Comparison of ENCODE assay signal across 8 cellular contexts in genomic region chr1:40363721-40364120, GRCh38. TPM values are rescaled to one million over a fixed set of nuclear protein-coding genes. Genes with fewer than 3 reads are reported as not detected.
DNase-seq lines count a peak whose midpoint lies in the region; ATAC-seq and TF ChIP-seq lines count a peak whose summit lies in the region.

No MANE protein-coding gene starts in this region.

- DNase-seq in foreskin keratinocyte: peak; percentile 61 to 72
- DNase-seq in activated CD8-positive, alpha-beta memory T cell treated with anti-CD3 and anti-CD28 coated beads for 24 hours: no peak
- no peak for DNase-seq in nephron progenitor cell
- DNase-seq in COR-L47 (lab: John Stamatoyannopoulos, UW): no peak
- DNase-seq in ecto neural progenitor cell (ENCODE audit: low spot score): no peak

- H3K27ac ChIP-seq in foreskin keratinocyte: no peak overlapping the region

- no peaks in the 10 kb centered on the region for H3K4me1 Mint-ChIP-seq in nephron progenitor cell

- H3K4me3 Mint-ChIP-seq in nephron progenitor cell: no peak overlapping the region

- TF ChIP-seq CTCF in foreskin keratinocyte (conservative IDR thresholded peaks at IDR 0.05) (peak; percentile 36), nephron progenitor cell (IDR thresholded peaks at IDR 0.05) (no peak)

- H3K27me3 ChIP-seq in foreskin keratinocyte: no peaks in the 10 kb centered on the region

- no peaks in the 10 kb centered on the region for H3K36me3 Mint-ChIP-seq in nephron progenitor cell (ENCODE audit: low read depth)

- peaks cover 14% of the 10 kb centered on the region for H3K9me3 Mint-ChIP-seq in nephron progenitor cell

- peaks cover 32% of the 10 kb centered on the region for H3K27me3 Mint-ChIP-seq in nephron progenitor cell (ENCODE audit: low read depth, poor library complexity)

- no peak overlapping the region for H3K27ac Mint-ChIP-seq in nephron progenitor cell

- ATAC-seq in GM18498 (IDR thresholded peaks at IDR 0.05; ENCODE audit: unreplicated experiment): peak; percentile 94
- ATAC-seq in GM21390 (IDR thresholded peaks at IDR 0.05; ENCODE audit: unreplicated experiment): peak; percentile 87
- peak; percentile 90 for ATAC-seq in HG03354 (IDR thresholded peaks at IDR 0.05; ENCODE audit: poor library complexity, severe bottlenecking, unreplicated experiment)
- peak; percentile 86 for ATAC-seq in foreskin keratinocyte

- H3K4me1 ChIP-seq in foreskin keratinocyte: no peaks in the 10 kb centered on the region

RNA-seq across cellular contexts. Expression of gene SMAP2, which starts 9.8 kb away (rescaled TPM):
- total RNA-seq in foreskin keratinocyte: 20.4 and 20.9 TPM in 2 replicates
- 15.8 and 18.5 TPM in 2 replicates for polyA plus RNA-seq in foreskin keratinocyte

RNA-seq across cellular contexts. Expression of gene COL9A2, which starts 46.6 kb away (rescaled TPM):
- 22.6 and 40.3 TPM in 2 replicates for total RNA-seq in foreskin keratinocyte
- polyA plus RNA-seq in foreskin keratinocyte: 26.6 and 48.6 TPM in 2 replicates

Comparison
In these comparisons a context has a peak if more than half of its experiments do, and no peak if none do; other contexts are left out.
1. DNase-seq: peak in foreskin keratinocyte (2 of 2); none in activated CD8-positive, alpha-beta memory T cell treated with anti-CD3 and anti-CD28 coated beads for 24 hours (single experiment), nephron progenitor cell (single experiment), COR-L47 (single experiment) and ecto neural progenitor cell (single experiment).
2. Peak in every context shown above with its lines, with median percentiles within 50 percentile points of each other: ATAC-seq.